ENCODE assay signal across 22 cellular contexts in genomic region chr15:58286541-58286940, GRCh38.
"Had no signal": no experiment of that assay in that cellular context is flagged by ENCODE, and none has a peak within 500 bp of the region (broad histone marks: within the 10 kb centered on the region; RNA-seq: fewer than 3 reads in every experiment).

No MANE protein-coding gene starts in this region.

- H3K4me3 ChIP-seq: colonic mucosa, gastrocnemius medialis, heart right ventricle, left lung, lower lobe of right lung, psoas muscle, spleen, testis, tibial nerve, upper lobe of right lung had no signal

- H3K27me3 ChIP-seq: colonic mucosa, gastrocnemius medialis, heart right ventricle, left lung, spleen, testis, tibial nerve, upper lobe of right lung had no signal

- H3K9me3 Mint-ChIP-seq: nephron progenitor cell; stimulated activated naive B cell treated with anti-CD40 and anti-IgM and Interleukin-4, amounts not matched to agents 10 μg/mL and 1 μg/mL and 100 μg/mL, for 72 hours had no signal

- H3K4me3 Mint-ChIP-seq: naive B cell; nephron progenitor cell; stimulated activated naive B cell treated with anti-CD40 and anti-IgM and Interleukin-4, amounts not matched to agents 10 μg/mL and 1 μg/mL and 100 μg/mL, for 72 hours; stimulated activated naive CD8-positive, alpha-beta T cell treated with anti-CD3 and anti-CD28 coated beads, Interleukin-15, amount 100 ng/mL, for 72 hours had no signal

- H3K9me3 ChIP-seq: colonic mucosa, gastrocnemius medialis, heart right ventricle, left lung, lower lobe of right lung, psoas muscle, spleen, testis, tibial nerve, upper lobe of right lung had no signal

- H3K4me1 ChIP-seq: colonic mucosa, gastrocnemius medialis, left lung, lower lobe of right lung, parathyroid adenoma, psoas muscle, spleen, testis, tibial nerve, upper lobe of right lung had no signal

- H3K4me1 Mint-ChIP-seq: naive B cell; stimulated activated naive B cell treated with anti-CD40 and anti-IgM and Interleukin-4, amounts not matched to agents 10 μg/mL and 1 μg/mL and 100 μg/mL, for 72 hours had no signal

- H3K36me3 Mint-ChIP-seq: naive B cell; stimulated activated naive B cell treated with anti-CD40 and anti-IgM and Interleukin-4, amounts not matched to agents 10 μg/mL and 1 μg/mL and 100 μg/mL, for 72 hours had no signal

- H3K27ac Mint-ChIP-seq: naive B cell; nephron progenitor cell; stimulated activated naive B cell treated with anti-CD40 and anti-IgM and Interleukin-4, amounts not matched to agents 10 μg/mL and 1 μg/mL and 100 μg/mL, for 72 hours had no signal

- ATAC-seq: gastrocnemius medialis; heart right ventricle; left lung; lower lobe of right lung; psoas muscle; sciatic nerve; stimulated activated naive B cell treated with anti-CD40 and anti-IgM and Interleukin-4, amounts not matched to agents 10 μg/mL and 1 μg/mL and 100 μg/mL, for 72 hours; stimulated activated naive CD8-positive, alpha-beta T cell treated with anti-CD3 and anti-CD28 coated beads, Interleukin-15, amount 100 ng/mL, for 72 hours; upper lobe of right lung had no signal

- H3K36me3 ChIP-seq: colonic mucosa, gastrocnemius medialis, heart right ventricle, left lung, lower lobe of right lung, spleen, tibial nerve, upper lobe of right lung had no signal

- H3K27ac ChIP-seq: colonic mucosa, gastrocnemius medialis, heart right ventricle, left lung, lower lobe of right lung, parathyroid adenoma, psoas muscle, spleen, testis, tibial nerve, upper lobe of right lung had no signal

- DNase-seq: colonic mucosa; dermis blood vessel endothelial cell; gastrocnemius medialis; heart right ventricle; islet precursor cell; left lung; lower lobe of right lung; mesenchymal stem cell; naive B cell; nephron progenitor cell; psoas muscle; retina; spleen; stimulated activated CD4-positive, alpha-beta T cell treated with anti-CD3 and anti-CD28 coated beads, Interleukin-2, amount 100 ng/mL, for 24 hours; stimulated activated CD4-positive, alpha-beta T cell treated with anti-CD3 and anti-CD28 coated beads, Interleukin-4, amount 100 ng/mL, for 4 hours; stimulated activated naive B cell treated with anti-CD40 and anti-IgM and Interleukin-4, amounts not matched to agents 10 μg/mL and 1 μg/mL and 100 μg/mL, for 72 hours; stimulated activated naive CD8-positive, alpha-beta T cell treated with anti-CD3 and anti-CD28 coated beads, Interleukin-15, amount 100 ng/mL, for 72 hours; testis; upper lobe of right lung had no signal

- H3K27me3 Mint-ChIP-seq: naive B cell; stimulated activated naive B cell treated with anti-CD40 and anti-IgM and Interleukin-4, amounts not matched to agents 10 μg/mL and 1 μg/mL and 100 μg/mL, for 72 hours; stimulated activated naive CD8-positive, alpha-beta T cell treated with anti-CD3 and anti-CD28 coated beads, Interleukin-15, amount 100 ng/mL, for 72 hours had no signal
